In the genomic region with DNA sequence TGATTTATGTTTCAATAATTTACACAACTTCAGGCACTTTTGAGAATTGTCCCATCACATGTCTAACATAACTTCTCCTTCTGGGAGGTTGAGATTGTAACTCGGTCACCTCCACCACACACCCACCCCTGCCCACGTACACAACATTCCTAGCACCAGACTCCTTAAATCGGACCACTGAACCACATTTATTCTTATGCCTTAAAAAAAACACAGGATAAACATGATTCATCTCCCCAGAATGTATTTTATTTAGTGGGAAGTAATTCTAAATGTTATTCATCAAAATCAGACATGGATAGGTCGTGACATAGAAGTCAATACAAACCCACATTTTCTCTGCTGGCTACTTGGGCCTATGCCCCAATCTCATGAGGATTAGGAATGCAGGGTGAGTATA, we compare ENCODE assay signal across 18 cellular contexts. TPM values are rescaled to one million over a fixed set of nuclear protein-coding genes. Genes with fewer than 3 reads are reported as not detected.
DNase-seq lines count a peak whose midpoint lies in the region; ATAC-seq and TF ChIP-seq lines count a peak whose summit lies in the region.
"Had no signal": no experiment of that assay in that cellular context is flagged by ENCODE, and none has a peak within 500 bp of the region (broad histone marks: within the 10 kb centered on the region; RNA-seq: fewer than 3 reads in every experiment).

No MANE protein-coding gene starts in this region.

- no peaks in the 10 kb centered on the region for H4K20me1 ChIP-seq in smooth muscle cell (ENCODE audit: low read depth)

- peak overlapping the region; percentile 20 for H3K9ac ChIP-seq in smooth muscle cell (ENCODE audit: low read depth)

- no peaks in the 10 kb centered on the region for H3K79me2 ChIP-seq in smooth muscle cell (ENCODE audit: low read depth)

- H3K4me2 ChIP-seq in smooth muscle cell: peak overlapping the region; percentile 11

- DNase-seq in ELR (ENCODE audit: low read depth): peak; percentile 53
- DNase-seq in RWPE2 (ENCODE audit: low spot score): no peak
- DNase-seq in fibroblast of mammary gland (ENCODE audit: low read depth): peak; percentile 80
- DNase-seq in smooth muscle cell (lab: John Stamatoyannopoulos, UW; ENCODE audit: unreplicated experiment): no peak
- DNase-seq in GF-D8 (lab: John Stamatoyannopoulos, UW): no peak
- no peak for DNase-seq in epidermal melanocyte (ENCODE audit: insufficient read length, low spot score)
- DNase-seq: activated gamma-delta T cell; caudate nucleus; CD8-positive, alpha-beta memory T cell; heart left ventricle; MG63; naive B cell; NCI-H2081 treated with DMSO at 0.1 percent for 48 hours; SJCRH30 had no signal

- H3K4me1 ChIP-seq in RWPE2 (ENCODE audit: insufficient read depth, poor library complexity, severe bottlenecking) (peaks cover 21% of the 10 kb centered on the region), smooth muscle cell (ENCODE audit: low read depth) (no peaks in the 10 kb centered on the region)
- H3K4me1 ChIP-seq: HAP-1, heart left ventricle, SJCRH30 had no signal

- no peak overlapping the region for H3K4me3 ChIP-seq in RWPE2 (ENCODE audit: severe bottlenecking)
- no peak overlapping the region for H3K4me3 ChIP-seq in fibroblast of mammary gland (ENCODE audit: control insufficient read depth, low read depth, low read length)
- no peak overlapping the region for H3K4me3 ChIP-seq in smooth muscle cell
- H3K4me3 ChIP-seq: HAP-1, heart left ventricle, MG63, SJCRH30 had no signal

- no peak overlapping the region for H2AFZ ChIP-seq in smooth muscle cell (ENCODE audit: low read depth)

- TF ChIP-seq CTCF in RWPE2 (IDR thresholded peaks at IDR 0.05; ENCODE audit: poor library complexity, severe bottlenecking) (no peak), fibroblast of mammary gland (conservative IDR thresholded peaks at IDR 0.05; ENCODE audit: control insufficient read depth, insufficient read depth, low read depth, low read length) (no peak), smooth muscle cell (IDR thresholded peaks at IDR 0.05; ENCODE audit: borderline replicate concordance, insufficient read depth, poor library complexity, severe bottlenecking) (no peak)

- H3K27me3 ChIP-seq in RWPE2 (ENCODE audit: insufficient read depth, poor library complexity, severe bottlenecking) (no peaks in the 10 kb centered on the region), smooth muscle cell (ENCODE audit: low read depth) (no peaks in the 10 kb centered on the region)
- H3K27me3 ChIP-seq: heart left ventricle, MG63, SJCRH30 had no signal

- H3K27ac ChIP-seq in RWPE2 (ENCODE audit: poor library complexity, severe bottlenecking) (peak overlapping the region; percentile 48), smooth muscle cell (ENCODE audit: low read depth) (peak overlapping the region; percentile 72)
- H3K27ac ChIP-seq: heart left ventricle, HL-60, SJCRH30 had no signal

- 48% methylated on average over 4 of the region's 4 CpGs for WGBS in smooth muscle cell (ENCODE audit: low lambda C conversion rate)

- H3K36me3 ChIP-seq in RWPE2 (ENCODE audit: low read depth): no peaks in the 10 kb centered on the region
- no peaks in the 10 kb centered on the region for H3K36me3 ChIP-seq in smooth muscle cell (ENCODE audit: low read depth)
- H3K36me3 ChIP-seq: HAP-1, heart left ventricle, MG63, SJCRH30 had no signal

- ATAC-seq in RWPE2 (ENCODE audit: low read depth) (peak; percentile 75), esophagus mucosa (no peak)
- ATAC-seq: heart left ventricle, left lobe of liver had no signal

- no peaks in the 10 kb centered on the region for H3K9me3 ChIP-seq in RWPE2 (ENCODE audit: severe bottlenecking)
- no peaks in the 10 kb centered on the region for H3K9me3 ChIP-seq in smooth muscle cell (replicated peaks; ENCODE audit: low read depth)
- H3K9me3 ChIP-seq: HAP-1, heart left ventricle, MG63, SJCRH30 had no signal

- no peaks in the 10 kb centered on the region for H3F3A ChIP-seq in smooth muscle cell (ENCODE audit: low read depth)

RNA-seq across cellular contexts. Expression of a gene that starts 3.0 kb away (rescaled TPM):
- total RNA-seq in smooth muscle cell (not detected in 2 replicates), esophagus mucosa (not detected)
- 0.21 TPM in 1 of 2 replicates, not detected in the other for polyA plus RNA-seq in smooth muscle cell
- total RNA-seq: CD8-positive, alpha-beta memory T cell; heart left ventricle; left lobe of liver; SJCRH30 had no signal
- polyA plus RNA-seq: CD8-positive, alpha-beta memory T cell; heart left ventricle had no signal

Comparison
In these comparisons a context has a peak if more than half of its experiments do, and no peak if none do; other contexts are left out.
1. DNase-seq: peak in ELR (single experiment) and fibroblast of mammary gland (single experiment); none in RWPE2 (single experiment), smooth muscle cell (single experiment), GF-D8 (single experiment) and epidermal melanocyte (single experiment).